In the genomic region with DNA sequence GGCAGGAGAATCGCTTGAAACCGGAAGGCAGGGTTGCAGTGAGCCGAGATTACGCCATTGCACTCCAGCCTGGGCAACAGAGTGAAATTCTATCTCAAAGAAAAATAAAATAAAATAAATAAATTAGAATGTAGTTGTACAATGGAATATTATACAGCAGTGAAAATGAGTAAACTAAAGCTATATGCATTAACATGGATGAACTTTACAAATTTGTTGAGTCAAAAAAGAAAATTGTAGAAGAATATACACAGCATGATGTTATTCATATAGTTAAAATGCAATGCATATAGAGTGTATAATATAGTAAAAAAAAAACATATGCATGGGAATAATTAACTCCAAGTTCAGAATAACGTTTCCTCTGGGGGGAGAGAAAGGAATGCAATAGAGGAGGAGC, we compare ENCODE assay signal across 27 cellular contexts.
"Had no signal": no experiment of that assay in that cellular context is flagged by ENCODE, and none has a peak within 500 bp of the region (broad histone marks: within the 10 kb centered on the region; RNA-seq: fewer than 3 reads in every experiment).

No MANE protein-coding gene starts in this region.

- FAIRE-seq: colon, endometrium, endothelial cell of umbilical vein, frontal cortex had no signal

- H3K36me3 ChIP-seq: colonic mucosa, esophagus muscularis mucosa, esophagus squamous epithelium, gastrocnemius medialis, gastroesophageal sphincter, heart left ventricle had no signal

- H3K4me1 ChIP-seq: colonic mucosa had no signal

- H3K9me3 ChIP-seq: colonic mucosa, esophagus muscularis mucosa, esophagus squamous epithelium, gastrocnemius medialis, gastroesophageal sphincter had no signal

- DNase-seq: colonic mucosa; cortex of kidney; dermis blood vessel endothelial cell; dorsolateral prefrontal cortex; effector CD4-positive, alpha-beta T cell; effector CD8-positive, alpha-beta T cell; effector memory CD4-positive, alpha-beta T cell; effector memory CD8-positive, alpha-beta T cell; endodermal cell; erythroblast; esophagus squamous epithelium; foreskin fibroblast; foreskin keratinocyte; foreskin melanocyte; gastrocnemius medialis; glutamatergic neuron; heart left ventricle; heart right ventricle had no signal

- H3K27ac ChIP-seq: colonic mucosa, coronary artery, dorsolateral prefrontal cortex, epithelial cell of prostate, esophagus muscularis mucosa, esophagus squamous epithelium, foreskin keratinocyte, gastrocnemius medialis, gastroesophageal sphincter, heart left ventricle, heart right ventricle had no signal

- H3K4me3 ChIP-seq: colonic mucosa, coronary artery, dorsolateral prefrontal cortex, esophagus muscularis mucosa, esophagus squamous epithelium, gastrocnemius medialis, gastroesophageal sphincter, heart left ventricle, heart right ventricle had no signal

- H3K27me3 ChIP-seq: colonic mucosa, dorsolateral prefrontal cortex, esophagus muscularis mucosa, esophagus squamous epithelium, foreskin keratinocyte, gastrocnemius medialis, gastroesophageal sphincter, heart left ventricle, heart right ventricle had no signal

- ATAC-seq: effector memory CD8-positive, alpha-beta T cell; esophagus mucosa; foreskin keratinocyte; gastrocnemius medialis; gastroesophageal sphincter; heart left ventricle; heart right ventricle had no signal
